Comparison of ENCODE assay signal across 10 cellular contexts in the genomic region with DNA sequence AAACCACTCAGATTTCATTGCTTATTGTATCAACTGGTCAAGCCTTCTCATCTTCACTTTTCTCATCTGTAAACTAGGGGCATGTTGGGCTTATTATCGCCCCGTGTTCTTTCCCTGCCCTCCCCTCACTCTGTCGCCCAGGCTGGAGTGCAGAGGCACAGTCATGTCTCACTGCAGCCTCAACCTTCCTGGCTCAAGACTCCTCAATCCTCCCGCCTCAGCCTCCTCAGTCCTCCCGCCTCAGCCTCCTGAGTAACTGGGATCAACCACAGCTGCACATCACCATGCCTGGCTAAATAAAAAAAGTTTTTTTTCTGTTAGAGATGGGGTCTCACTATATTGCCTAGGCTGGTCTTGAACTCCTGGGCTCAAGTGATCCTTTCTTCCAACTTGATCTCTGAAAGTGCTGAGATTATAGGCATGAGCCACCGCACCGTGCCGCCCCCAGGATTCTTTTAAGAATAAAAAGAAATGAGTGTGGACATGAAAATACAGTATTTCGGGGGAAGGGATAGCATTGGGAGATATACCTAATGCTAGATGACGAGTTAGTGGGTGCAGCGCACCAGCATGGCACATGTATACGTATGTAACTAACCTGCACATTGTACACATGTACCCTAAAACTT. TPM values are rescaled to one million over a fixed set of nuclear protein-coding genes. Genes with fewer than 3 reads are reported as not detected.
DNase-seq lines count a peak whose midpoint lies in the region; ATAC-seq lines count a peak whose summit lies in the region.
"Had no signal": no experiment of that assay in that cellular context is flagged by ENCODE, and none has a peak within 500 bp of the region (broad histone marks: within the 10 kb centered on the region; RNA-seq: fewer than 3 reads in every experiment).

No MANE protein-coding gene starts in this region.

- peaks cover 10% of the 10 kb centered on the region for H3K4me1 ChIP-seq in iPS-18a (ENCODE audit: control insufficient read depth, low read depth, low read length)

- ATAC-seq in activated CD4-positive, alpha-beta T cell treated with anti-CD3 and anti-CD28 coated beads for 36 hours: no peak
- ATAC-seq in activated T-cell treated with anti-CD3 and anti-CD28 coated beads, Interleukin-2, amount 50 U/mL, for 72 hours (replicated peaks in 1 of 2): no peak
- ATAC-seq in stimulated activated naive CD8-positive, alpha-beta T cell treated with anti-CD3 and anti-CD28 coated beads, Interleukin-15, amount 100 ng/mL, for 72 hours: no peak

- H3K9me3 ChIP-seq in iPS-18a (ENCODE audit: control insufficient read depth, low read depth, low read length): no peaks in the 10 kb centered on the region

- no peak overlapping the region for H3K27ac ChIP-seq in iPS-18a (ENCODE audit: low read length)

- H3K9me3 Mint-ChIP-seq in activated CD4-positive, alpha-beta T cell treated with anti-CD3 and anti-CD28 coated beads for 36 hours (ENCODE audit: low read depth): no peaks in the 10 kb centered on the region
- H3K9me3 Mint-ChIP-seq in activated T-cell treated with anti-CD3 and anti-CD28 coated beads, Interleukin-2, amount 50 U/mL, for 72 hours: no peaks in the 10 kb centered on the region
- H3K9me3 Mint-ChIP-seq in stimulated activated naive CD8-positive, alpha-beta T cell treated with anti-CD3 and anti-CD28 coated beads, Interleukin-15, amount 100 ng/mL, for 72 hours: no peaks in the 10 kb centered on the region

- peaks cover 42% of the 10 kb centered on the region for H3K36me3 Mint-ChIP-seq in activated CD4-positive, alpha-beta T cell treated with anti-CD3 and anti-CD28 coated beads for 36 hours (ENCODE audit: low read depth)
- peaks cover 12 to 34% of the 10 kb centered on the region in 2 donors for H3K36me3 Mint-ChIP-seq in activated T-cell treated with anti-CD3 and anti-CD28 coated beads, Interleukin-2, amount 50 U/mL, for 72 hours (ENCODE audit: insufficient read depth in 2 of 2)

- DNase-seq in activated CD4-positive, alpha-beta T cell treated with anti-CD3 and anti-CD28 coated beads for 36 hours: peak; percentile 17
- no peak for DNase-seq in activated CD4-positive, alpha-beta T cell treated with anti-CD3 and anti-CD28 coated beads for 1 hour
- no peak for DNase-seq in activated T-cell treated with anti-CD3 and anti-CD28 coated beads, Interleukin-2, amount 50 U/mL, for 72 hours
- no peak for DNase-seq in stimulated activated naive CD8-positive, alpha-beta T cell treated with anti-CD3 and anti-CD28 coated beads, Interleukin-15, amount 100 ng/mL, for 72 hours
- DNase-seq in kidney glomerular epithelial cell (lab: John Stamatoyannopoulos, UW) (no peak), NK-92 (lab: John Stamatoyannopoulos, UW; ENCODE audit: unreplicated experiment) (no peak)
- DNase-seq in NK-92 treated with Interleukin-12 subunit alpha and Interleukin-12 subunit beta, amount 100 ng/mL, for 24 hours (lab: John Stamatoyannopoulos, UW): no peak
- DNase-seq: NCI-H1694 had no signal

- intact Hi-C loops in activated CD4-positive, alpha-beta T cell treated with anti-CD3 and anti-CD28 coated beads for 36 hours (cut with DNase I, micrococcal nuclease): loop anchor here in 1 of 2 experiments (10.0 kb wide), 1 partner anchor 1110 kb away; a partner anchor contains a TSS

- H3K36me3 ChIP-seq in iPS-18a (ENCODE audit: control insufficient read depth, low read depth, low read length): peaks cover 28% of the 10 kb centered on the region

- POLR2A ChIA-PET in activated CD4-positive, alpha-beta T cell treated with anti-CD3 and anti-CD28 coated beads for 36 hours (lab: Charles Lee): no interaction called here

- peak overlapping the region; percentile 84 for H3K9ac ChIP-seq in iPS-18a (ENCODE audit: low read length)

- CTCF ChIA-PET in activated CD4-positive, alpha-beta T cell treated with anti-CD3 and anti-CD28 coated beads for 36 hours (lab: Charles Lee): interaction anchor here (1.6 kb wide), 2 partner anchors 21 to 28 kb away, joined by 3 to 7 read pairs; no protein-coding TSS in a partner anchor

- peak overlapping the region; percentile 99 for H3K4me3 ChIP-seq in iPS-18a (ENCODE audit: low read length)

- H3K27me3 ChIP-seq in iPS-18a (ENCODE audit: control insufficient read depth, insufficient read depth, low read length): no peaks in the 10 kb centered on the region

- H3K4me1 Mint-ChIP-seq in activated CD4-positive, alpha-beta T cell treated with anti-CD3 and anti-CD28 coated beads for 36 hours: peaks cover 60% of the 10 kb centered on the region
- peaks cover 63% of the 10 kb centered on the region for H3K4me1 Mint-ChIP-seq in activated T-cell treated with anti-CD3 and anti-CD28 coated beads, Interleukin-2, amount 50 U/mL, for 72 hours (ENCODE audit: low read depth)
- H3K4me1 Mint-ChIP-seq in stimulated activated naive CD8-positive, alpha-beta T cell treated with anti-CD3 and anti-CD28 coated beads, Interleukin-15, amount 100 ng/mL, for 72 hours: peaks cover 62% of the 10 kb centered on the region

- peak overlapping the region; percentile 92 for H3K4me3 Mint-ChIP-seq in activated CD4-positive, alpha-beta T cell treated with anti-CD3 and anti-CD28 coated beads for 36 hours
- peak overlapping the region; percentile 92 to 93 for H3K4me3 Mint-ChIP-seq in activated T-cell treated with anti-CD3 and anti-CD28 coated beads, Interleukin-2, amount 50 U/mL, for 72 hours
- peak overlapping the region; percentile 92 to 95 for H3K4me3 Mint-ChIP-seq in stimulated activated naive CD8-positive, alpha-beta T cell treated with anti-CD3 and anti-CD28 coated beads, Interleukin-15, amount 100 ng/mL, for 72 hours

- peak overlapping the region; percentile 65 for H3K27ac Mint-ChIP-seq in activated CD4-positive, alpha-beta T cell treated with anti-CD3 and anti-CD28 coated beads for 36 hours
- peak overlapping the region; percentile 94 for H3K27ac Mint-ChIP-seq in activated T-cell treated with anti-CD3 and anti-CD28 coated beads, Interleukin-2, amount 50 U/mL, for 72 hours
- peak overlapping the region; percentile 60 to 83 for H3K27ac Mint-ChIP-seq in stimulated activated naive CD8-positive, alpha-beta T cell treated with anti-CD3 and anti-CD28 coated beads, Interleukin-15, amount 100 ng/mL, for 72 hours

- H3K27me3 Mint-ChIP-seq in activated CD4-positive, alpha-beta T cell treated with anti-CD3 and anti-CD28 coated beads for 36 hours: no peaks in the 10 kb centered on the region
- H3K27me3 Mint-ChIP-seq in activated T-cell treated with anti-CD3 and anti-CD28 coated beads, Interleukin-2, amount 50 U/mL, for 72 hours (ENCODE audit: low read depth): no peaks in the 10 kb centered on the region
- no peaks in the 10 kb centered on the region for H3K27me3 Mint-ChIP-seq in stimulated activated naive CD8-positive, alpha-beta T cell treated with anti-CD3 and anti-CD28 coated beads, Interleukin-15, amount 100 ng/mL, for 72 hours

RNA-seq across cellular contexts. Expression of a gene that starts 2.0 kb away (rescaled TPM):
- total RNA-seq in activated CD4-positive, alpha-beta T cell treated with anti-CD3 and anti-CD28 coated beads for 36 hours: 10 to 100 TPM; 25.4 to 32.6 TPM
- 10 to 100 TPM; 26.9 to 28.0 TPM for total RNA-seq in activated T-cell treated with anti-CD3 and anti-CD28 coated beads, Interleukin-2, amount 50 U/mL, for 72 hours

RNA-seq across cellular contexts. Expression of a gene that starts 35.9 kb away (rescaled TPM):
- total RNA-seq in activated CD4-positive, alpha-beta T cell treated with anti-CD3 and anti-CD28 coated beads for 36 hours: 100 to 1,000 TPM; 472 to 554 TPM
- total RNA-seq in activated T-cell treated with anti-CD3 and anti-CD28 coated beads, Interleukin-2, amount 50 U/mL, for 72 hours: 100 to 1,000 TPM; 572 to 714 TPM

RNA-seq across cellular contexts. Expression of a gene that starts 53.8 kb away (rescaled TPM):
- under 1 TPM; 0.40 to 0.71 TPM for total RNA-seq in activated CD4-positive, alpha-beta T cell treated with anti-CD3 and anti-CD28 coated beads for 36 hours
- under 1 TPM in 1 of 2 donors, not detected in 1; 0.44 TPM for total RNA-seq in activated T-cell treated with anti-CD3 and anti-CD28 coated beads, Interleukin-2, amount 50 U/mL, for 72 hours
- total RNA-seq: subcutaneous adipose tissue had no signal

RNA-seq across cellular contexts. Expression of a gene that starts 59.1 kb away (rescaled TPM):
- under 1 TPM; 0.39 to 0.42 TPM for total RNA-seq in activated CD4-positive, alpha-beta T cell treated with anti-CD3 and anti-CD28 coated beads for 36 hours
- total RNA-seq in activated T-cell treated with anti-CD3 and anti-CD28 coated beads, Interleukin-2, amount 50 U/mL, for 72 hours: 1 to 10 TPM; 1.5 TPM
